In genomic region chr16:78278047-78278446, GRCh38 we compare ENCODE assay signal across 22 cellular contexts.
"Had no signal": no experiment of that assay in that cellular context is flagged by ENCODE, and none has a peak within 500 bp of the region (broad histone marks: within the 10 kb centered on the region; RNA-seq: fewer than 3 reads in every experiment).

No MANE protein-coding gene starts in this region.

- H3K27ac Mint-ChIP-seq: endodermal cell; naive B cell; nephron; stimulated activated naive B cell treated with anti-CD40 and anti-IgM and Interleukin-4, amounts not matched to agents 10 μg/mL and 1 μg/mL and 100 μg/mL, for 72 hours; stimulated activated naive CD8-positive, alpha-beta T cell treated with anti-CD3 and anti-CD28 coated beads, Interleukin-15, amount 100 ng/mL, for 72 hours had no signal

- H3K27ac ChIP-seq: foreskin keratinocyte, left ventricle myocardium inferior, neutrophil, psoas muscle, thoracic aorta, transverse colon had no signal

- H3K9me3 Mint-ChIP-seq: endodermal cell; naive B cell; nephron; stimulated activated naive B cell treated with anti-CD40 and anti-IgM and Interleukin-4, amounts not matched to agents 10 μg/mL and 1 μg/mL and 100 μg/mL, for 72 hours; stimulated activated naive CD8-positive, alpha-beta T cell treated with anti-CD3 and anti-CD28 coated beads, Interleukin-15, amount 100 ng/mL, for 72 hours had no signal

- H3K4me1 Mint-ChIP-seq: endodermal cell; naive B cell; nephron; stimulated activated naive B cell treated with anti-CD40 and anti-IgM and Interleukin-4, amounts not matched to agents 10 μg/mL and 1 μg/mL and 100 μg/mL, for 72 hours; stimulated activated naive CD8-positive, alpha-beta T cell treated with anti-CD3 and anti-CD28 coated beads, Interleukin-15, amount 100 ng/mL, for 72 hours had no signal

- H3K27me3 Mint-ChIP-seq: naive B cell; stimulated activated naive B cell treated with anti-CD40 and anti-IgM and Interleukin-4, amounts not matched to agents 10 μg/mL and 1 μg/mL and 100 μg/mL, for 72 hours; stimulated activated naive CD8-positive, alpha-beta T cell treated with anti-CD3 and anti-CD28 coated beads, Interleukin-15, amount 100 ng/mL, for 72 hours had no signal

- H3K4me1 ChIP-seq: foreskin keratinocyte, left ventricle myocardium inferior, psoas muscle had no signal

- H3K27me3 ChIP-seq: foreskin keratinocyte, neutrophil, transverse colon had no signal

- H3K9me3 ChIP-seq: left ventricle myocardium inferior, neutrophil, psoas muscle, thoracic aorta, transverse colon had no signal

- FAIRE-seq: colon, endothelial cell of umbilical vein, kidney had no signal

- ATAC-seq: foreskin keratinocyte; left cardiac atrium; psoas muscle; sciatic nerve; stimulated activated naive B cell treated with anti-CD40 and anti-IgM and Interleukin-4, amounts not matched to agents 10 μg/mL and 1 μg/mL and 100 μg/mL, for 72 hours; stimulated activated naive CD8-positive, alpha-beta T cell treated with anti-CD3 and anti-CD28 coated beads, Interleukin-15, amount 100 ng/mL, for 72 hours had no signal

- H3K36me3 ChIP-seq: left ventricle myocardium inferior, neutrophil, thoracic aorta, transverse colon had no signal

- H3K4me3 ChIP-seq: left ventricle myocardium inferior, lung, psoas muscle, thoracic aorta, transverse colon had no signal

- DNase-seq: dermis blood vessel endothelial cell; effector CD4-positive, alpha-beta T cell; erythroblast; foreskin keratinocyte; kidney; left cardiac atrium; left ventricle myocardium inferior; naive B cell; psoas muscle; stimulated activated CD4-positive, alpha-beta T cell treated with anti-CD3 and anti-CD28 coated beads, Interleukin-2, amount 100 ng/mL, for 24 hours; stimulated activated CD4-positive, alpha-beta T cell treated with anti-CD3 and anti-CD28 coated beads, Interleukin-4, amount 100 ng/mL, for 4 hours; stimulated activated naive B cell treated with anti-CD40 and anti-IgM and Interleukin-4, amounts not matched to agents 10 μg/mL and 1 μg/mL and 100 μg/mL, for 72 hours; stimulated activated naive CD8-positive, alpha-beta T cell treated with anti-CD3 and anti-CD28 coated beads, Interleukin-15, amount 100 ng/mL, for 72 hours; transverse colon had no signal

- H3K4me3 Mint-ChIP-seq: endodermal cell; naive B cell; nephron; stimulated activated naive B cell treated with anti-CD40 and anti-IgM and Interleukin-4, amounts not matched to agents 10 μg/mL and 1 μg/mL and 100 μg/mL, for 72 hours; stimulated activated naive CD8-positive, alpha-beta T cell treated with anti-CD3 and anti-CD28 coated beads, Interleukin-15, amount 100 ng/mL, for 72 hours had no signal
